ENCODE assay signal across 1 cellular context in the genomic region with DNA sequence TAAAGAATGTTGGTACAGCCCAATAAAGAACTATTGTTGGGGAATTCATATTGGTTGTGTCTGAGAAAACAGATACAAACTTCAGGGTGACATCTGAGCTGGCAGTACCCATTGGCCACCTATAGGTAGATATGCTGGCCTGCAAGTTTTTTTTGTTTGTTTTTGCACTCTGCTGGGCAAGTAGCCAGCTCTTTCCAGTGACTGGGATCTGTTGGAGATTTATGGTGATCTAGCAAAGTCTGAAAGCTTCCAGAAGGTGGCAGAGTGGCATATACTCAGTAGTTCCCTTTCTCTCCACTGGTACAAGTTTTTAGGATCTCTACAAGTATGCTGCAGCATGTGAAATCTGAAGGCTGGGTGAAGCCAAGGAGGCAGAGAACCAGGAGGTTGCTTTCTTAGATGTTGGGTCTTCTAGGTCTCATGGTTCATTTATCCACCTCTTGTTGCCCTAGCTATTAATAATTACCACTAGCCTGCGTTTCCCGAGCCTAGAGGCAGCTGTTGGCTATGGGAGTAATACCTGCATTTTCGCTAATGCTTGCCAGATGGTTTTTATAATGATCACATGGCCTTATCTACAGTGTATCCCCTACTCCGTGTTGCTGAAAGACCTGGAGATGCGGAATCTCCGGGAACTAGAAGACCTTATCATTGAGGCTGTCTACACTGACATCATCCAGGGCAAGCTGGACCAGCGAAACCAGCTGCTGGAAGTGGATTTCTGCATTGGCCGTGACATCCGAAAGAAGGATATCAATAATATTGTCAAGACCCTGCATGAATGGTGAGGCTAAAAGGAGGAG.
TF ChIP-seq lines count a peak whose summit lies in the region.

No MANE protein-coding gene starts in this region.

TF ChIP-seq in HEK293, 187 proteins besides CTCF, POLR2A, EP300 and RAD21 (continued from another document):
- TF ChIP-seq, protein P1, sequence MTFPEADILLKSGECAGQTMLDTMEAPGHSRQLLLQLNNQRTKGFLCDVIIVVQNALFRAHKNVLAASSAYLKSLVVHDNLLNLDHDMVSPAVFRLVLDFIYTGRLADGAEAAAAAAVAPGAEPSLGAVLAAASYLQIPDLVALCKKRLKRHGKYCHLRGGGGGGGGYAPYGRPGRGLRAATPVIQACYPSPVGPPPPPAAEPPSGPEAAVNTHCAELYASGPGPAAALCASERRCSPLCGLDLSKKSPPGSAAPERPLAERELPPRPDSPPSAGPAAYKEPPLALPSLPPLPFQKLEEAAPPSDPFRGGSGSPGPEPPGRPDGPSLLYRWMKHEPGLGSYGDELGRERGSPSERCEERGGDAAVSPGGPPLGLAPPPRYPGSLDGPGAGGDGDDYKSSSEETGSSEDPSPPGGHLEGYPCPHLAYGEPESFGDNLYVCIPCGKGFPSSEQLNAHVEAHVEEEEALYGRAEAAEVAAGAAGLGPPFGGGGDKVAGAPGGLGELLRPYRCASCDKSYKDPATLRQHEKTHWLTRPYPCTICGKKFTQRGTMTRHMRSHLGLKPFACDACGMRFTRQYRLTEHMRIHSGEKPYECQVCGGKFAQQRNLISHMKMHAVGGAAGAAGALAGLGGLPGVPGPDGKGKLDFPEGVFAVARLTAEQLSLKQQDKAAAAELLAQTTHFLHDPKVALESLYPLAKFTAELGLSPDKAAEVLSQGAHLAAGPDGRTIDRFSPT (tag by site-specific recombination; IDR thresholded peaks at IDR 0.05): no peak
- TF ChIP-seq ZSCAN23 (tag by site-specific recombination; IDR thresholded peaks at IDR 0.05) (no peak), ZNF24 (tag by site-specific recombination; IDR thresholded peaks at IDR 0.05) (no peak), ZNF843 (tag by site-specific recombination; IDR thresholded peaks at IDR 0.05) (no peak)
- TF ChIP-seq, protein P2, sequence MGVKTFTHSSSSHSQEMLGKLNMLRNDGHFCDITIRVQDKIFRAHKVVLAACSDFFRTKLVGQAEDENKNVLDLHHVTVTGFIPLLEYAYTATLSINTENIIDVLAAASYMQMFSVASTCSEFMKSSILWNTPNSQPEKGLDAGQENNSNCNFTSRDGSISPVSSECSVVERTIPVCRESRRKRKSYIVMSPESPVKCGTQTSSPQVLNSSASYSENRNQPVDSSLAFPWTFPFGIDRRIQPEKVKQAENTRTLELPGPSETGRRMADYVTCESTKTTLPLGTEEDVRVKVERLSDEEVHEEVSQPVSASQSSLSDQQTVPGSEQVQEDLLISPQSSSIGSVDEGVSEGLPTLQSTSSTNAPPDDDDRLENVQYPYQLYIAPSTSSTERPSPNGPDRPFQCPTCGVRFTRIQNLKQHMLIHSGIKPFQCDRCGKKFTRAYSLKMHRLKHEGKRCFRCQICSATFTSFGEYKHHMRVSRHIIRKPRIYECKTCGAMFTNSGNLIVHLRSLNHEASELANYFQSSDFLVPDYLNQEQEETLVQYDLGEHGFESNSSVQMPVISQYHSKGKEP (tag by site-specific recombination; IDR thresholded peaks at IDR 0.05): peak; percentile 47; the same call in 1 of the 2 replicates
